9 cellular contexts compared by ENCODE assay signal in genomic region chr7:24825931-24826661, GRCh38.
DNase-seq lines count a peak whose midpoint lies in the region; ATAC-seq and TF ChIP-seq lines count a peak whose summit lies in the region.
"Had no signal": no experiment of that assay in that cellular context is flagged by ENCODE, and none has a peak within 500 bp of the region (broad histone marks: within the 10 kb centered on the region; RNA-seq: fewer than 3 reads in every experiment).

No MANE protein-coding gene starts in this region.

- no peak for ATAC-seq in stimulated activated naive CD8-positive, alpha-beta T cell treated with anti-CD3 and anti-CD28 coated beads, Interleukin-15, Interleukin-2, amounts not matched to agents 100 U/mL and 50 U/mL, for 24 hours
- no peak for ATAC-seq in HG03521 (IDR thresholded peaks at IDR 0.05; ENCODE audit: unreplicated experiment)

- H3K27me3 ChIP-seq in vagina = no peaks in the 10 kb centered on the region

- H3K36me3 ChIP-seq in vagina = peaks cover 0 to 5% of the 10 kb centered on the region in 2 donors
- H3K36me3 ChIP-seq: thoracic aorta had no signal

- no peak overlapping the region for H3K4me3 ChIP-seq in vagina
- H3K4me3 ChIP-seq: thoracic aorta had no signal

- intact Hi-C loops in activated T-helper 1 cell treated with anti-CD3 and anti-CD28 coated beads, Interleukin-12 subunit alpha, Interleukin-12 subunit beta, Interleukin-2, Interleukin-4 antibody, amounts not matched to agents 30 ng/mL and 10 ng/mL and 1 ng/mL, durations not matched to agents 14 hours and 24 hours and 36 hours (cut with micrococcal nuclease) = no loop called here
- intact Hi-C loops in vagina (cut with DNase I) = no loop called here

- no peaks in the 10 kb centered on the region for H3K9me3 Mint-ChIP-seq in stimulated activated naive CD8-positive, alpha-beta T cell treated with anti-CD3 and anti-CD28 coated beads, Interleukin-15, Interleukin-2, amounts not matched to agents 100 ng/mL and 50 ng/mL, for 24 hours
- H3K9me3 Mint-ChIP-seq in activated T-helper 1 cell treated with anti-CD3 and anti-CD28 coated beads, Interleukin-12 subunit alpha, Interleukin-12 subunit beta, Interleukin-2, Interleukin-4 antibody, amounts not matched to agents 30 ng/mL and 10 ng/mL and 1 ng/mL, durations not matched to agents 14 hours and 24 hours and 36 hours = no peaks in the 10 kb centered on the region
- no peaks in the 10 kb centered on the region for H3K9me3 Mint-ChIP-seq in immature natural killer cell

- H3K9me3 ChIP-seq in vagina = no peaks in the 10 kb centered on the region
- H3K9me3 ChIP-seq: thoracic aorta had no signal

- DNase-seq in stimulated activated naive CD8-positive, alpha-beta T cell treated with anti-CD3 and anti-CD28 coated beads, Interleukin-15, Interleukin-2, amounts not matched to agents 100 U/mL and 50 U/mL, for 24 hours = no peak
- no peak for DNase-seq in activated T-helper 1 cell treated with anti-CD3 and anti-CD28 coated beads, Interleukin-12 subunit alpha, Interleukin-12 subunit beta, Interleukin-2, Interleukin-4 antibody, amounts not matched to agents 30 ng/mL and 10 ng/mL and 1 ng/mL, durations not matched to agents 14 hours and 24 hours and 36 hours (ENCODE audit: low spot score)
- no peak for DNase-seq in immature natural killer cell
- no peak for DNase-seq in vagina (ENCODE audit: extremely low spot score in 2 of 2)
- DNase-seq in NCI-H1105 treated with DMSO at 0.1 percent for 48 hours (lab: John Stamatoyannopoulos, UW) = no peak
- no peak for DNase-seq in NAMALWA (ENCODE audit: low spot score)

- peaks cover 74% of the 10 kb centered on the region for H3K36me3 Mint-ChIP-seq in stimulated activated naive CD8-positive, alpha-beta T cell treated with anti-CD3 and anti-CD28 coated beads, Interleukin-15, Interleukin-2, amounts not matched to agents 100 ng/mL and 50 ng/mL, for 24 hours (ENCODE audit: low read depth)
- peaks cover 72% of the 10 kb centered on the region for H3K36me3 Mint-ChIP-seq in activated T-helper 1 cell treated with anti-CD3 and anti-CD28 coated beads, Interleukin-12 subunit alpha, Interleukin-12 subunit beta, Interleukin-2, Interleukin-4 antibody, amounts not matched to agents 30 ng/mL and 10 ng/mL and 1 ng/mL, durations not matched to agents 14 hours and 24 hours and 36 hours (ENCODE audit: low read depth)
- H3K36me3 Mint-ChIP-seq in immature natural killer cell = peaks cover 14 to 22% (median 19%) of the 10 kb centered on the region in 3 donors

- H3K27me3 Mint-ChIP-seq in stimulated activated naive CD8-positive, alpha-beta T cell treated with anti-CD3 and anti-CD28 coated beads, Interleukin-15, Interleukin-2, amounts not matched to agents 100 ng/mL and 50 ng/mL, for 24 hours = no peaks in the 10 kb centered on the region
- H3K27me3 Mint-ChIP-seq in activated T-helper 1 cell treated with anti-CD3 and anti-CD28 coated beads, Interleukin-12 subunit alpha, Interleukin-12 subunit beta, Interleukin-2, Interleukin-4 antibody, amounts not matched to agents 30 ng/mL and 10 ng/mL and 1 ng/mL, durations not matched to agents 14 hours and 24 hours and 36 hours (ENCODE audit: insufficient read depth) = peaks cover 2% of the 10 kb centered on the region
- peaks cover 0 to 4% (median 0%) of the 10 kb centered on the region in 3 donors for H3K27me3 Mint-ChIP-seq in immature natural killer cell (ENCODE audit: low read depth in 3 of 3)

- no peak for TF ChIP-seq CTCF in vagina (IDR thresholded peaks at IDR 0.05)

- TF ChIP-seq POLR2A in vagina (IDR thresholded peaks at IDR 0.05) = no peak

- peak overlapping the region; percentile 47 for H3K4me3 Mint-ChIP-seq in stimulated activated naive CD8-positive, alpha-beta T cell treated with anti-CD3 and anti-CD28 coated beads, Interleukin-15, Interleukin-2, amounts not matched to agents 100 ng/mL and 50 ng/mL, for 24 hours
- peak overlapping the region; percentile 69 for H3K4me3 Mint-ChIP-seq in activated T-helper 1 cell treated with anti-CD3 and anti-CD28 coated beads, Interleukin-12 subunit alpha, Interleukin-12 subunit beta, Interleukin-2, Interleukin-4 antibody, amounts not matched to agents 30 ng/mL and 10 ng/mL and 1 ng/mL, durations not matched to agents 14 hours and 24 hours and 36 hours
- peak overlapping the region; percentile 36 to 72 (median 46) for H3K4me3 Mint-ChIP-seq in immature natural killer cell

- H3K27ac ChIP-seq in vagina = peak overlapping the region; percentile 78
- H3K27ac ChIP-seq: thoracic aorta had no signal

- peaks cover 87% of the 10 kb centered on the region for H3K4me1 Mint-ChIP-seq in stimulated activated naive CD8-positive, alpha-beta T cell treated with anti-CD3 and anti-CD28 coated beads, Interleukin-15, Interleukin-2, amounts not matched to agents 100 ng/mL and 50 ng/mL, for 24 hours (ENCODE audit: low read depth)
- peaks cover 86% of the 10 kb centered on the region for H3K4me1 Mint-ChIP-seq in activated T-helper 1 cell treated with anti-CD3 and anti-CD28 coated beads, Interleukin-12 subunit alpha, Interleukin-12 subunit beta, Interleukin-2, Interleukin-4 antibody, amounts not matched to agents 30 ng/mL and 10 ng/mL and 1 ng/mL, durations not matched to agents 14 hours and 24 hours and 36 hours (ENCODE audit: low read depth)
- H3K4me1 Mint-ChIP-seq in immature natural killer cell = peaks cover 48% of the 10 kb centered on the region in 2 donors

- H3K27ac Mint-ChIP-seq in stimulated activated naive CD8-positive, alpha-beta T cell treated with anti-CD3 and anti-CD28 coated beads, Interleukin-15, Interleukin-2, amounts not matched to agents 100 ng/mL and 50 ng/mL, for 24 hours = peak overlapping the region; percentile 86
- peak overlapping the region; percentile 68 for H3K27ac Mint-ChIP-seq in activated T-helper 1 cell treated with anti-CD3 and anti-CD28 coated beads, Interleukin-12 subunit alpha, Interleukin-12 subunit beta, Interleukin-2, Interleukin-4 antibody, amounts not matched to agents 30 ng/mL and 10 ng/mL and 1 ng/mL, durations not matched to agents 14 hours and 24 hours and 36 hours
- peak overlapping the region; percentile 58 to 94 (median 86) for H3K27ac Mint-ChIP-seq in immature natural killer cell

- H3K4me1 ChIP-seq in vagina = peaks cover 62% of the 10 kb centered on the region
